ENCODE assay signal across 9 cellular contexts in the genomic region with DNA sequence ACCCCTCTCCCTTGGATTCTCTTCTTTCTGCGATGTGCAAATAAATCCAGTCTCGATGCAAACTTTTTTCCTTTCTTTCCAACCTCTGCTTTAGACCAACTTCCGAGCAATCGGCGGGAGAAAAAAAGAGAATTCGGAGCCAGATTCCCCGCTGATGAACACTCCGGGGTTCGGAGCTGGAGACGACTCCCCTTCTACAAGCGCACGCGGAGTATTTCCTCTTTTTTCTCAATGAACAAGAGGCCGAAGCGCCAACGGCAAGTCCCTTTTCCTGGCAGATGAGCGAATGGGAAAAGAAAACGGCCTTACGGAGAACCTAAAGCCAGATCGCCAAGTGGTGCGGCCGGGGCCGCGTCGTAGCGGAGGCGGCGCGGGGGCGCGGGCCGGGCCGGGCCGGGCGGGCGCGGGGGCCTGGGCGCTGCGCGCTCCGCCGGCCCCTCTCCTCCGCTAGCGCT. TPM values are rescaled to one million over a fixed set of nuclear protein-coding genes. Genes with fewer than 3 reads are reported as not detected.
DNase-seq lines count a peak whose midpoint lies in the region; ATAC-seq and TF ChIP-seq lines count a peak whose summit lies in the region.
"Had no signal": no experiment of that assay in that cellular context is flagged by ENCODE, and none has a peak within 500 bp of the region (broad histone marks: within the 10 kb centered on the region; RNA-seq: fewer than 3 reads in every experiment).

No MANE protein-coding gene starts in this region.

- H3K27ac Mint-ChIP-seq in CD8-positive, alpha-beta memory T cell = peak overlapping the region in 5 of 8 donors; percentile 80 to 92 (median 88)

- H3K9me3 Mint-ChIP-seq in CD8-positive, alpha-beta memory T cell = no peaks in the 10 kb centered on the region

- H3K36me3 ChIP-seq in CD8-positive, alpha-beta memory T cell (ENCODE audit: insufficient read depth, low read length) = no peaks in the 10 kb centered on the region
- peaks cover 47% of the 10 kb centered on the region for H3K36me3 ChIP-seq in skeletal muscle satellite cell (ENCODE audit: insufficient read depth, low read length)

- no peaks in the 10 kb centered on the region for H3K36me3 Mint-ChIP-seq in CD8-positive, alpha-beta memory T cell

- peak overlapping the region; percentile 37 for H3K4me3 ChIP-seq in CD8-positive, alpha-beta memory T cell (ENCODE audit: low read length)
- H3K4me3 ChIP-seq in HL-60 (replicated peaks; ENCODE audit: insufficient read depth, low read length) (peak overlapping the region; percentile 88), WI38 (ENCODE audit: low read depth, low read length) (peak overlapping the region; percentile 98), skeletal muscle satellite cell (ENCODE audit: low read length) (peak overlapping the region; percentile 96)

- peaks cover 10 to 24% (median 23%) of the 10 kb centered on the region in 3 donors for H3K4me1 Mint-ChIP-seq in CD8-positive, alpha-beta memory T cell

- TF ChIP-seq CTCF in HL-60 (IDR thresholded peaks at IDR 0.05; ENCODE audit: insufficient read depth, low read length) (no peak), WI38 (IDR thresholded peaks at IDR 0.05; ENCODE audit: low read depth, low read length) (no peak)

- peaks cover 12% of the 10 kb centered on the region for H3K27me3 ChIP-seq in CD8-positive, alpha-beta memory T cell (ENCODE audit: insufficient read depth, low read length, poor library complexity, severe bottlenecking)
- H3K27me3 ChIP-seq in HL-60 (ENCODE audit: insufficient read depth, poor library complexity, severe bottlenecking) = no peaks in the 10 kb centered on the region
- H3K27me3 ChIP-seq in skeletal muscle satellite cell (ENCODE audit: control insufficient read depth, insufficient read depth, low read length) = no peaks in the 10 kb centered on the region

- H3K9ac ChIP-seq in skeletal muscle satellite cell (ENCODE audit: low read depth, low read length) = peak overlapping the region; percentile 100

- peak overlapping the region; percentile 57 for H3K27ac ChIP-seq in CD8-positive, alpha-beta memory T cell (ENCODE audit: low read depth, low read length)
- H3K27ac ChIP-seq in HL-60 (replicated peaks) = peak overlapping the region; percentile 96

- H3K4me1 ChIP-seq in CD8-positive, alpha-beta memory T cell (ENCODE audit: insufficient read depth, low read length) = peaks cover 8% of the 10 kb centered on the region
- peaks cover 10% of the 10 kb centered on the region for H3K4me1 ChIP-seq in skeletal muscle satellite cell (ENCODE audit: control insufficient read depth, insufficient read depth, low read length)

- H3K4me3 Mint-ChIP-seq in CD8-positive, alpha-beta memory T cell = peak overlapping the region in 2 of 7 donors; percentile 59 to 91

- ATAC-seq in GM19372 (IDR thresholded peaks at IDR 0.05; ENCODE audit: low read depth, unreplicated experiment) = peak; percentile 20

- POLR2A ChIA-PET in CD8-positive, alpha-beta memory T cell (lab: Charles Lee) = interaction anchor here (0.7 kb wide), 1 partner anchor 1005 kb away, joined by 3 read pairs; no protein-coding TSS in a partner anchor

- CTCF ChIA-PET in CD8-positive, alpha-beta memory T cell (lab: Charles Lee) = no interaction called here

- peak in 1 of 5 donors; percentile 16 for DNase-seq in CD8-positive, alpha-beta memory T cell
- DNase-seq in HL-60 (ENCODE audit: low read depth in 1 of 2, low spot score in 1 of 2) (peak in 1 of 2 experiments; percentile 88), hepatic stellate cell (ENCODE audit: low spot score) (peak; percentile 35), NCI-H187 treated with DMSO at 0.1 percent for 48 hours (lab: John Stamatoyannopoulos, UW) (no peak)
- DNase-seq in stimulated activated CD4-positive, alpha-beta T cell treated with anti-CD3 and anti-CD28 coated beads, Interleukin-12 subunit alpha, Interleukin-12 subunit beta, amount 100 ng/mL, for 4 hours = no peak

- peaks cover 12 to 43% of the 10 kb centered on the region in 2 donors for H3K27me3 Mint-ChIP-seq in CD8-positive, alpha-beta memory T cell

- peak overlapping the region; percentile 81 for H3K4me2 ChIP-seq in skeletal muscle satellite cell (ENCODE audit: low read length)

- H3K9me3 ChIP-seq in CD8-positive, alpha-beta memory T cell (ENCODE audit: low read length) = no peaks in the 10 kb centered on the region
- no peaks in the 10 kb centered on the region for H3K9me3 ChIP-seq in skeletal muscle satellite cell (replicated peaks; ENCODE audit: low read length)

RNA-seq across cellular contexts. Expression of a gene that starts 0.3 kb away (rescaled TPM):
- total RNA-seq in CD8-positive, alpha-beta memory T cell = 1 to 10 TPM in 1 of 2 experiments, under 1 TPM in 1; 0.91 to 1.1 TPM
- 10.5 TPM for polyA plus RNA-seq in CD8-positive, alpha-beta memory T cell
- 37.0 and 63.8 TPM in 2 replicates for total RNA-seq in skeletal muscle satellite cell (2012; rRNA removed)
- total RNA-seq: T-helper 2 cell treated with Interferon-gamma antibody and Interleukin-4, amounts not matched to agents 100 ng/mL and 5 ng/mL, for 36 hours had no signal

Comparison
In these comparisons a context has a peak if more than half of its experiments do, and no peak if none do; other contexts are left out.
1. H3K4me3 ChIP-seq: peak in every context shown above with its lines; median percentile 98 in WI38; 96 in skeletal muscle satellite cell; 88 in HL-60; 37 in CD8-positive, alpha-beta memory T cell.